In the genomic region with DNA sequence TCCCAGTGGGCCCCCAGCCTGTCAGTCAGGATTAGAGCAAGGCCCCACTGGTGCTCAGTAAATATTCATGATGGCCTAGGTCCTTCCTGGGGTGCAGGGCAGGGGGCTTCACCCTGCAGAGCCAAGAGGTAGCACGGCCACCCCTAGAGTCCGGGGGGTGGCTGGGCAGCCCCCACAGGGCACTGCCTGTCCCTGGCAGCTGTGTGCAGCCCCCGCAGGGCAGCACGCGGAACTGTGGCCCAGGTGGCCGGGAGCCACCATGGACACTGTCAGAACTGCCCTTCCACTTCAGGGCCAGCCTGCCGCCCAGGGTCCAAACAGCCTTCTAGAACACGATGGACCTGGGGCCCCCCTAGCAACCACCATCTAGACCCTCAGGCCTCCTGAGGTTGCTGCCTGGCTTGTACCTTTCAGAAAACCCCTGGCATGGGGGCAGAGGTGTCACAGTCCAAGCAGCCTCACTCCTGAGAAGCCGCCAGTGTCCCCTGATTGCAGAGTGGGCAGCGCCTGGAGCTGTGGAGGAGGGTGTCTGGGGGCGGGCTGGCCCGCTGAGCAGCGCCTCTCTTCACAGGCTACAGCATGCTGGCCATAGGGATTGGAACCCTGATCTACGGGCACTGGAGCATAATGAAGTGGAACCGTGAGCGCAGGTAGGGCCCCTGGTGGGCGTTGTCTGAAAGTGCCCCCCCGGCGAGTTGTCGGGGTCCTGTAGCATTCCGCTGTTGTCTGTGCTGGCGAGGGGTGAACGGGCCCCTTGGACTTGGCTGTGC, we compare ENCODE assay signal across 1 cellular context.
TF ChIP-seq lines count a peak whose summit lies in the region.

No MANE protein-coding gene starts in this region.

TF ChIP-seq in GM12878, 131 proteins besides CTCF, POLR2A, EP300 and RAD21:
- TF ChIP-seq, protein P1, sequence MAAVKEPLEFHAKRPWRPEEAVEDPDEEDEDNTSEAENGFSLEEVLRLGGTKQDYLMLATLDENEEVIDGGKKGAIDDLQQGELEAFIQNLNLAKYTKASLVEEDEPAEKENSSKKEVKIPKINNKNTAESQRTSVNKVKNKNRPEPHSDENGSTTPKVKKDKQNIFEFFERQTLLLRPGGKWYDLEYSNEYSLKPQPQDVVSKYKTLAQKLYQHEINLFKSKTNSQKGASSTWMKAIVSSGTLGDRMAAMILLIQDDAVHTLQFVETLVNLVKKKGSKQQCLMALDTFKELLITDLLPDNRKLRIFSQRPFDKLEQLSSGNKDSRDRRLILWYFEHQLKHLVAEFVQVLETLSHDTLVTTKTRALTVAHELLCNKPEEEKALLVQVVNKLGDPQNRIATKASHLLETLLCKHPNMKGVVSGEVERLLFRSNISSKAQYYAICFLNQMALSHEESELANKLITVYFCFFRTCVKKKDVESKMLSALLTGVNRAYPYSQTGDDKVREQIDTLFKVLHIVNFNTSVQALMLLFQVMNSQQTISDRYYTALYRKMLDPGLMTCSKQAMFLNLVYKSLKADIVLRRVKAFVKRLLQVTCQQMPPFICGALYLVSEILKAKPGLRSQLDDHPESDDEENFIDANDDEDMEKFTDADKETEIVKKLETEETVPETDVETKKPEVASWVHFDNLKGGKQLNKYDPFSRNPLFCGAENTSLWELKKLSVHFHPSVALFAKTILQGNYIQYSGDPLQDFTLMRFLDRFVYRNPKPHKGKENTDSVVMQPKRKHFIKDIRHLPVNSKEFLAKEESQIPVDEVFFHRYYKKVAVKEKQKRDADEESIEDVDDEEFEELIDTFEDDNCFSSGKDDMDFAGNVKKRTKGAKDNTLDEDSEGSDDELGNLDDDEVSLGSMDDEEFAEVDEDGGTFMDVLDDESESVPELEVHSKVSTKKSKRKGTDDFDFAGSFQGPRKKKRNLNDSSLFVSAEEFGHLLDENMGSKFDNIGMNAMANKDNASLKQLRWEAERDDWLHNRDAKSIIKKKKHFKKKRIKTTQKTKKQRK (IDR thresholded peaks at IDR 0.05; ENCODE audit: low read depth, low read length) = no peak
- TF ChIP-seq, protein P2, sequence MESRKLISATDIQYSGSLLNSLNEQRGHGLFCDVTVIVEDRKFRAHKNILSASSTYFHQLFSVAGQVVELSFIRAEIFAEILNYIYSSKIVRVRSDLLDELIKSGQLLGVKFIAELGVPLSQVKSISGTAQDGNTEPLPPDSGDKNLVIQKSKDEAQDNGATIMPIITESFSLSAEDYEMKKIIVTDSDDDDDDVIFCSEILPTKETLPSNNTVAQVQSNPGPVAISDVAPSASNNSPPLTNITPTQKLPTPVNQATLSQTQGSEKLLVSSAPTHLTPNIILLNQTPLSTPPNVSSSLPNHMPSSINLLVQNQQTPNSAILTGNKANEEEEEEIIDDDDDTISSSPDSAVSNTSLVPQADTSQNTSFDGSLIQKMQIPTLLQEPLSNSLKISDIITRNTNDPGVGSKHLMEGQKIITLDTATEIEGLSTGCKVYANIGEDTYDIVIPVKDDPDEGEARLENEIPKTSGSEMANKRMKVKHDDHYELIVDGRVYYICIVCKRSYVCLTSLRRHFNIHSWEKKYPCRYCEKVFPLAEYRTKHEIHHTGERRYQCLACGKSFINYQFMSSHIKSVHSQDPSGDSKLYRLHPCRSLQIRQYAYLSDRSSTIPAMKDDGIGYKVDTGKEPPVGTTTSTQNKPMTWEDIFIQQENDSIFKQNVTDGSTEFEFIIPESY (IDR thresholded peaks at IDR 0.05) = peak; percentile 70
- TF ChIP-seq, protein P3, sequence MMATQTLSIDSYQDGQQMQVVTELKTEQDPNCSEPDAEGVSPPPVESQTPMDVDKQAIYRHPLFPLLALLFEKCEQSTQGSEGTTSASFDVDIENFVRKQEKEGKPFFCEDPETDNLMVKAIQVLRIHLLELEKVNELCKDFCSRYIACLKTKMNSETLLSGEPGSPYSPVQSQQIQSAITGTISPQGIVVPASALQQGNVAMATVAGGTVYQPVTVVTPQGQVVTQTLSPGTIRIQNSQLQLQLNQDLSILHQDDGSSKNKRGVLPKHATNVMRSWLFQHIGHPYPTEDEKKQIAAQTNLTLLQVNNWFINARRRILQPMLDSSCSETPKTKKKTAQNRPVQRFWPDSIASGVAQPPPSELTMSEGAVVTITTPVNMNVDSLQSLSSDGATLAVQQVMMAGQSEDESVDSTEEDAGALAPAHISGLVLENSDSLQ (IDR thresholded peaks at IDR 0.05) = peak; percentile 57; the same call in 1 of the 2 replicates
